Comparison of ENCODE assay signal across 2 cellular contexts in the genomic region with DNA sequence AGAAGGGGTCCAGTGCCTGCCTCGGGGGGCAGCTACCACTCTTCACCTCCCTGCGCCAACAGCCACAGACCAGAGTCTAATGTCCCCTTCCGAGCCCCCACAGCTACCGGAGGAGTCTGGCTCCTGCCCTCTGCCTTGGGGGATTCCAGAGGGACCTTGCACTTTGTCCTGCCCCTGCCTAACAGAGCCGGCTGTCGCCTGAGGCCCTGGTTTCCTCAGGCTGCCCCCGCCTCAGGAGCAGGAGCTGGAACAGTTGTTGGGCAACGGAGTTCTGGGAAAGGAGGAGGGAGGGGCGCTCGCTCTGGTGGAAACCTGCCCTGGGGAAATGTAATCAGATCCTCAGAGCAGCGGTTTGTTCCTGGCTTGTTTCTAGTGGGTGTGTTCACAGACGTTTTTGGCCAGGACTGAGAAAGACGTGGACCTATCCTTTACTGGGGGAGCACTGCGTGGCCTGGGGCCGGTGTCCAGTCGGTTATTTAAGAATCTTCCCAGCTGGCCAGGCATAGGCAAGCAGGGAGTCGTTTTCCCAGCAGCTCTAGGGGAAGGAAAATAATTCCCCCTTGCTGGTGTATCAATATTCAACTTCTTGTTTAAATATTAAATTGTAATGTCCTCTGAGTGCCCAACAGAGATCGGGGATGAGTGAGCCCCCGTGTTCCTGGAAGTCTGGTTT.
TF ChIP-seq lines count a peak whose summit lies in the region.

No MANE protein-coding gene starts in this region.

TF ChIP-seq in GM23338, 12 proteins besides CTCF, POLR2A, EP300 and RAD21:
- no peak for TF ChIP-seq STAT1 (IDR thresholded peaks at IDR 0.05; ENCODE audit: unreplicated experiment)
- no peak for TF ChIP-seq EZH2phosphoT487 (IDR thresholded peaks at IDR 0.05; ENCODE audit: unreplicated experiment)
- no peak for TF ChIP-seq CREB1 (CRISPR knock-in tag; IDR thresholded peaks at IDR 0.05; ENCODE audit: low read depth)
- no peak for TF ChIP-seq POLR2AphosphoS5 (IDR thresholded peaks at IDR 0.05; ENCODE audit: low read depth)
- no peak for TF ChIP-seq EZH2 (IDR thresholded peaks at IDR 0.05; ENCODE audit: low read depth, unreplicated experiment)
- TF ChIP-seq, protein P1, sequence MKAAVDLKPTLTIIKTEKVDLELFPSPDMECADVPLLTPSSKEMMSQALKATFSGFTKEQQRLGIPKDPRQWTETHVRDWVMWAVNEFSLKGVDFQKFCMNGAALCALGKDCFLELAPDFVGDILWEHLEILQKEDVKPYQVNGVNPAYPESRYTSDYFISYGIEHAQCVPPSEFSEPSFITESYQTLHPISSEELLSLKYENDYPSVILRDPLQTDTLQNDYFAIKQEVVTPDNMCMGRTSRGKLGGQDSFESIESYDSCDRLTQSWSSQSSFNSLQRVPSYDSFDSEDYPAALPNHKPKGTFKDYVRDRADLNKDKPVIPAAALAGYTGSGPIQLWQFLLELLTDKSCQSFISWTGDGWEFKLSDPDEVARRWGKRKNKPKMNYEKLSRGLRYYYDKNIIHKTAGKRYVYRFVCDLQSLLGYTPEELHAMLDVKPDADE (IDR thresholded peaks at IDR 0.05): no peak

TF ChIP-seq in H1, 55 proteins besides CTCF, POLR2A, EP300 and RAD21:
- TF ChIP-seq, protein P2, sequence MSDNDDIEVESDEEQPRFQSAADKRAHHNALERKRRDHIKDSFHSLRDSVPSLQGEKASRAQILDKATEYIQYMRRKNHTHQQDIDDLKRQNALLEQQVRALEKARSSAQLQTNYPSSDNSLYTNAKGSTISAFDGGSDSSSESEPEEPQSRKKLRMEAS (IDR thresholded peaks at IDR 0.05): no peak
- peak; percentile 37; the same call in 1 of the 2 replicates for TF ChIP-seq CEBPB (IDR thresholded peaks at IDR 0.05; ENCODE audit: low read depth, low read length)
- TF ChIP-seq SUZ12 (IDR thresholded peaks at IDR 0.05; ENCODE audit: low read length): no peak
TF ChIP-seq in H1: peak in this region for 1.
